Comparison of ENCODE assay signal across 10 cellular contexts in the genomic region with DNA sequence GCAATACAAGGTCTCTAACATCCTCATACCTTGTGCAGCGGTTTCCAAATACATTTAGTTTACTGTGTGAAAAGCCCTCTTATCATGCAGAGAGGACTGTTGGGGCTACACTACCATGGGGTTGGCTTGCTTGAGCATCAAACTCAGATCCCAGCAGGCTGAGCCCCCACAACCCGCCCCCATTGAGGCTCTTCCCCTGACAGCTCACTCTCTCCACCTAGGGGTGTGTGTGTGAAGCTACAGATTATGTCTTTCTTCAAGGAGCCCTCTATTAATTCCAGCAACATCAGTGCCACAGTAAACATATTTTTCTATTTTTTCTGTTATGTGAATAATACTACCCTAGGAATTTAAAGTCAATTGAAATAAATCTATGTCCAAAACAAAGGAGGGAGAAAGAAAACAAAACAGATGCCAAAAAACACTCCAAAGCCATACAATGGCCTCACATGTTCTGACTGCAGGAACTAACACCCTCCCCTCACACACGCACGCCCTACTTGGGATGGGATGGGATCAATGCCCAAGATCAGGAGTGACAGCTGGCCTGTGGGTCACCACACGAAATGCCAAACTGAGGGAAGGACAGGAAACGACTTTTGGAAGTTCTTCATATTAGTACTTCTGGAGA. TPM values are rescaled to one million over a fixed set of nuclear protein-coding genes. Genes with fewer than 3 reads are reported as not detected.
A peak's percentile ranks its signal among the peaks of the same experiment; 100 is the strongest.
DNase-seq lines count a peak whose midpoint lies in the region; ATAC-seq and TF ChIP-seq lines count a peak whose summit lies in the region.
"Had no signal": no experiment of that assay in that cellular context is flagged by ENCODE, and none has a peak within 500 bp of the region (broad histone marks: within the 10 kb centered on the region; RNA-seq: fewer than 3 reads in every experiment).

No MANE protein-coding gene starts in this region.

- ATAC-seq in HG02981 (IDR thresholded peaks at IDR 0.05; ENCODE audit: unreplicated experiment) = no peak

- H3K27ac ChIP-seq in stomach = no peak overlapping the region
- H3K27ac ChIP-seq: SJSA1 had no signal

- intact Hi-C loops in stomach (cut with DNase I; ENCODE audit: low total_unique reads) = no loop called here

- DNase-seq in DMS53 (lab: John Stamatoyannopoulos, UW) (peak; percentile 30), DMS53 treated with DMSO at 0.1 percent for 48 hours (lab: John Stamatoyannopoulos, UW; ENCODE audit: unreplicated experiment) (no peak), HT-29 (ENCODE audit: low spot score) (peak; percentile 56), astrocyte of the spinal cord (ENCODE audit: low read depth, low spot score) (no peak), myocyte (ENCODE audit: low read depth) (peak; percentile 94), amygdala (lab: John Stamatoyannopoulos, UW) (no peak), stomach (no peak)
- DNase-seq: ACHN had no signal

- no peak for TF ChIP-seq EP300 in stomach (IDR thresholded peaks at IDR 0.05)

- no peaks in the 10 kb centered on the region for H3K9me3 ChIP-seq in stomach
- H3K9me3 ChIP-seq: SJSA1 had no signal

- H3K4me1 ChIP-seq in stomach = peaks cover 0 to 6% (median 2%) of the 10 kb centered on the region in 4 donors

- in situ Hi-C loops in astrocyte of the spinal cord (cut with HindIII; ENCODE audit: low sequenced_read_pairs) = no loop called here

- no peak for TF ChIP-seq POLR2A in stomach (IDR thresholded peaks at IDR 0.05)

- TF ChIP-seq CTCF in astrocyte of the spinal cord (IDR thresholded peaks at IDR 0.05; ENCODE audit: low read depth, low read length) = peak; percentile 78
- TF ChIP-seq CTCF in stomach (IDR thresholded peaks at IDR 0.05) = peak in 2 of 7 experiments; percentile 11 to 35

- no peaks in the 10 kb centered on the region for H3K36me3 ChIP-seq in stomach
- H3K36me3 ChIP-seq: SJSA1 had no signal

- WGBS in stomach, 5 donors = 50 to 61% (median 52%) methylated on average over 6 of the region's 6 CpGs

- H3K27me3 ChIP-seq in stomach = no peaks in the 10 kb centered on the region
- H3K27me3 ChIP-seq: SJSA1 had no signal

- H3K4me3 ChIP-seq in astrocyte of the spinal cord (ENCODE audit: low read depth, low read length) (no peak overlapping the region), stomach (no peak overlapping the region)
- H3K4me3 ChIP-seq: SJSA1 had no signal

RNA-seq across cellular contexts. Expression of a gene that starts 14.7 kb away (rescaled TPM):
- 903 and 981 TPM in 2 replicates for total RNA-seq in HT-29 (2014; rRNA removed; shearing (Covaris generic))
- total RNA-seq in myocyte (0.21 and 0.47 TPM in 2 replicates), stomach (10 to 100 TPM in 2 of 5 donors, 1 to 10 TPM in 2, not detected in 1; 5.3 to 40.8 (median 10.1) TPM)
- 0.49 TPM for polyA plus RNA-seq in myocyte (2012)
- polyA plus RNA-seq in stomach = 10 to 100 TPM in 1 of 3 donors, 1 to 10 TPM in 2; 1.4 to 11.0 (median 7.2) TPM
- total RNA-seq: SJSA1 had no signal

Comparison
In these comparisons a context has a peak if more than half of its experiments do, and no peak if none do; other contexts are left out.
1. DNase-seq: peak in DMS53 (single experiment), HT-29 (single experiment) and myocyte (single experiment); none in DMS53 treated with DMSO at 0.1 percent for 48 hours (single experiment), astrocyte of the spinal cord (single experiment), amygdala (0 of 56) and stomach (single experiment).
2. RNA of a gene that starts 14.7 kb away (total RNA-seq): 903 to 981 TPM in HT-29; 5.3 to 40.8 TPM in stomach and 0.21 to 0.47 TPM in myocyte; every median in the first group is over 10 times any median in the second.